ENCODE assay signal across 1 cellular context in the genomic region with DNA sequence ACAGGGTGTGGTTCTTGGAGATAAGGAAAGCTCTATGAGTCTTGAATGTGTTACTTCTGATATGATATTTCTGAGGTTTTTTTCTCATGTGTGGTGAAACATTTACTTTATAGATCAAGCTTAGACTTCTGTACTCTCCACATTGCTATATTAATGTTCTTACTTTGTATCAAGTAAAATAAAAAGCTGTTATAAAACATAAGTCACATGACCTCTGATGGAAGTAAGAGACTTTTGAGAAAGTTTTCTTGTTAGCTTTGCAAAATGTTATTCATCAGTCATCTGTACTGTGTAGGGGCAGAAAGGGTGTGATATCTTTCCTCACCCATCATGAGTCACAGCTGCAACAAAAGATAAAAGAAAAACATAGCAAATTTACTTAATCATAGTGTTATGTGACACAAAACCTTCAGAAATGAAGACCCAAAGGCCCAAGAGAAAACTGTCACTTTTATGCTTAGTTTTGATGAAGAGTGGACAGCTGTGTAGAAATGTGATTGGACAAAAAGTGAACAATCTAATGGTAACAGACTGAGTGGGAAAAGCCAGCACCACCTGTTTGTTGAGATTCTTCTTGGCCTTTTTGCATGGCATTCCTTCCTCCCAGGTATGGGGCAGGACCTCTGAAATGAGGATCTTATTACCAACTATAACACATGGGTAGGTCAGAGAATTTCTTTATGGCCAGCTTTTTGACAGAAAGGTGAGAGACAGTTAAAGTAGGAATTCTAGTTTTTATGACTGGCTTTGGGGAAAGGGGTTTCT.
TF ChIP-seq lines count a peak whose summit lies in the region.

No MANE protein-coding gene starts in this region.

TF ChIP-seq in GM23338, 12 proteins besides CTCF, POLR2A, EP300 and RAD21 (continued from another document):
- TF ChIP-seq ZNF462 (CRISPR knock-in tag; IDR thresholded peaks at IDR 0.05): no peak
- TF ChIP-seq EZH2 (IDR thresholded peaks at IDR 0.05; ENCODE audit: low read depth, unreplicated experiment): no peak
- TF ChIP-seq NANOG (IDR thresholded peaks at IDR 0.05; ENCODE audit: borderline replicate concordance): no peak
